ENCODE assay signal across 24 cellular contexts in the genomic region with DNA sequence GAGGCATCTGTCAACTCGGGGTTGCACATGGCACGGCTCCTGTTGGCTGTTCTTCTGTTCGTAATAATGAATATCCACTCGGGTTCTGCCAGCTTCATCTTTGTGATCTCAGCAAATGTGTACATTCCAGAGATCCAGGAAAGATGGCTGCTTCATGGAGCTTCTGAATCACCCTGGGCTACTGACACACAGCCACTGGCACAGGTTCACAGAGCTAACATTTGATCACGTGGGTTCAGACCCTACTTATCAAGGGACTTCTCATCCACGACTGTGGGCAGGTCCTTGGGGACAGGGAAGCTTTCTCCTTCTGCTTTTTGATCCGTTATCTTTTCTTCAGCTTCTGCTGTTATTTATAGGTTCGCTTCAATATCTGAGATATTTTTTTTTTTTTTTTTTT. TPM values are rescaled to one million over a fixed set of nuclear protein-coding genes. Genes with fewer than 3 reads are reported as not detected.
DNase-seq lines count a peak whose midpoint lies in the region; TF ChIP-seq lines count a peak whose summit lies in the region.
"Had no signal": no experiment of that assay in that cellular context is flagged by ENCODE, and none has a peak within 500 bp of the region (broad histone marks: within the 10 kb centered on the region; RNA-seq: fewer than 3 reads in every experiment).

No MANE protein-coding gene starts in this region.

- no peak for TF ChIP-seq POLR2A in adrenal gland (IDR thresholded peaks at IDR 0.05)
- TF ChIP-seq POLR2A in tibial nerve (IDR thresholded peaks at IDR 0.05) = no peak

- H3K9me3 ChIP-seq in BLaER1 treated with 17β-estradiol and CSF1 and Interleukin-3, amounts not matched to agents 10 nM and 100 nM (replicated peaks in 1 of 11) = peaks cover 0 to 7% (median 5%) of the 10 kb centered on the region in 11 experiments; a peak in 7 of 22 replicates
- H3K9me3 ChIP-seq in MG63 (no peaks in the 10 kb centered on the region), adrenal gland (replicated peaks in 1 of 3) (no peaks in the 10 kb centered on the region), tibial nerve (no peaks in the 10 kb centered on the region)
- H3K9me3 ChIP-seq: BE2C had no signal

- peak; percentile 54 for DNase-seq in MG63
- peak; percentile 46 to 90 (median 78) for DNase-seq in adrenal gland
- DNase-seq in iris pigment epithelial cell (ENCODE audit: low read depth) = peak; percentile 19
- DNase-seq in stimulated activated naive CD4-positive, alpha-beta T cell (lab: John Stamatoyannopoulos, UW) = no peak
- no peak for DNase-seq in NCI-H2227 (lab: John Stamatoyannopoulos, UW; ENCODE audit: unreplicated experiment)
- DNase-seq in GM13977 (ENCODE audit: low spot score) = no peak
- no peak for DNase-seq in tibial nerve (ENCODE audit: low spot score in 2 of 2)
- DNase-seq: ACHN; BE2C; Calu3; CD8-positive, alpha-beta T cell; EL; H7; HFFc6; NCI-H1105; NCI-H1694; NCI-H2081 treated with DMSO at 0.1 percent for 48 hours; NCI-H510A; NCI-H748 treated with DMSO at 0.1 percent for 48 hours; NK-92 treated with Interleukin-12 subunit alpha and Interleukin-12 subunit beta, amount 100 ng/mL, for 24 hours; Right ventricle myocardium superior; SW 1271 had no signal

- H3K9ac ChIP-seq in BLaER1 treated with 17β-estradiol and CSF1 and Interleukin-3, amounts not matched to agents 10 nM and 100 nM = no peak overlapping the region
- H3K9ac ChIP-seq: KMS-11 had no signal

- in situ Hi-C loops in GM13977 (cut with MboI; ENCODE audit: low pct_unique_long_range_greater_than_20kb, low sequenced_read_pairs, unreplicated experiment) = no loop called here

- H3K36me3 ChIP-seq in BLaER1 treated with 17β-estradiol and CSF1 and Interleukin-3, amounts not matched to agents 10 nM and 100 nM = peaks cover 0 to 32% (median 8%) of the 10 kb centered on the region in 11 experiments; a peak in 12 of 22 replicates
- H3K36me3 ChIP-seq in MG63 (no peaks in the 10 kb centered on the region), adrenal gland (replicated peaks in 1 of 2) (no peaks in the 10 kb centered on the region), tibial nerve (peaks cover 0 to 17% (median 0%) of the 10 kb centered on the region in 3 donors)
- H3K36me3 ChIP-seq: BE2C had no signal

- H4K20me1 ChIP-seq in BLaER1 treated with 17β-estradiol and CSF1 and Interleukin-3, amounts not matched to agents 10 nM and 100 nM = 0 out of 22 replicates have a peak, but pooled peaks cover 0 to 13% (median 0%) of the 10 kb centered on the region in 11 experiments

- no peak for TF ChIP-seq EP300 in tibial nerve (IDR thresholded peaks at IDR 0.05)

- no peak overlapping the region for H3K4me3 ChIP-seq in BLaER1 treated with 17β-estradiol and CSF1 and Interleukin-3, amounts not matched to agents 10 nM and 100 nM
- H3K4me3 ChIP-seq in MG63 = no peak overlapping the region
- no peak overlapping the region for H3K4me3 ChIP-seq in adrenal gland
- H3K4me3 ChIP-seq in tibial nerve = no peak overlapping the region

- intact Hi-C loops in adrenal gland (cut with DNase I) = no loop called here

- no peaks in the 10 kb centered on the region for H3K27me3 ChIP-seq in BLaER1 treated with 17β-estradiol and CSF1 and Interleukin-3, amounts not matched to agents 10 nM and 100 nM
- H3K27me3 ChIP-seq in MG63 (no peaks in the 10 kb centered on the region), adrenal gland (no peaks in the 10 kb centered on the region), tibial nerve (no peaks in the 10 kb centered on the region)
- H3K27me3 ChIP-seq: BE2C had no signal

- 46 to 65% (median 53%) methylated on average over 8 of the region's 8 CpGs for WGBS in adrenal gland, 4 donors
- WGBS in tibial nerve, 2 donors = 80 to 92% methylated on average over 8 of the region's 8 CpGs

- peaks cover 0 to 23% (median 12%) of the 10 kb centered on the region in 10 experiments; a peak in 15 of 20 replicates for H3K4me1 ChIP-seq in BLaER1 treated with 17β-estradiol and CSF1 and Interleukin-3, amounts not matched to agents 10 nM and 100 nM
- no peaks in the 10 kb centered on the region for H3K4me1 ChIP-seq in adrenal gland (replicated peaks in 1 of 2)
- H3K4me1 ChIP-seq in tibial nerve = no peaks in the 10 kb centered on the region
- H3K4me1 ChIP-seq: BE2C had no signal

- peak overlapping the region in 9 of 11 experiments; percentile 18 to 55 (median 36); a peak in 12 of 22 replicates for H3K4me2 ChIP-seq in BLaER1 treated with 17β-estradiol and CSF1 and Interleukin-3, amounts not matched to agents 10 nM and 100 nM
- H3K4me2 ChIP-seq: KMS-11 had no signal

- no peak overlapping the region for H3K27ac ChIP-seq in BLaER1 treated with 17β-estradiol and CSF1 and Interleukin-3, amounts not matched to agents 10 nM and 100 nM
- H3K27ac ChIP-seq in adrenal gland (peak overlapping the region in 2 of 5 donors; percentile 57 to 73), tibial nerve (no peak overlapping the region)
- H3K27ac ChIP-seq: KMS-11 had no signal

- no peak for TF ChIP-seq CTCF in adrenal gland (IDR thresholded peaks at IDR 0.05)
- no peak for TF ChIP-seq CTCF in GM13977 (IDR thresholded peaks at IDR 0.05; ENCODE audit: extremely low read depth, insufficient read depth, missing control alignments)
- TF ChIP-seq CTCF in tibial nerve (IDR thresholded peaks at IDR 0.05) = no peak

RNA-seq across cellular contexts. Expression of a gene that starts 18.1 kb away (rescaled TPM):
- total RNA-seq in MG63 (2014; rRNA removed; shearing (Covaris generic); ENCODE audit: low replicate concordance) = 0.16 TPM in 1 of 2 replicates, not detected in the other
- 10 to 100 TPM in 5 of 8 donors, 1 to 10 TPM in 3; 2.3 to 17.1 (median 14.2) TPM for total RNA-seq in adrenal gland
- 1 to 10 TPM; 1.2 to 2.1 (median 1.6) TPM for polyA plus RNA-seq in adrenal gland
- 1 to 10 TPM; 1.3 to 5.1 (median 2.1) TPM for total RNA-seq in tibial nerve
- total RNA-seq: CD8-positive, alpha-beta T cell had no signal

Comparison
In these comparisons a context has a peak if more than half of its experiments do, and no peak if none do; other contexts are left out.
1. DNase-seq: peak in MG63 (single experiment), adrenal gland (7 of 7) and iris pigment epithelial cell (single experiment); none in stimulated activated naive CD4-positive, alpha-beta T cell (0 of 6), NCI-H2227 (single experiment), GM13977 (single experiment) and tibial nerve (0 of 2).